1 cellular context compared by ENCODE assay signal in genomic region chr14:51610766-51611165, GRCh38.
TF ChIP-seq lines count a peak whose summit lies in the region.

No MANE protein-coding gene starts in this region.

TF ChIP-seq in endothelial cell of umbilical vein, 7 proteins besides CTCF, POLR2A, EP300 and RAD21 (continued from another document):
- no peak for TF ChIP-seq JUN (IDR thresholded peaks at IDR 0.05; ENCODE audit: borderline replicate concordance, insufficient read depth, insufficient read length, low read depth)
